12 cellular contexts compared by ENCODE assay signal in genomic region chr13:97539651-97540230, GRCh38.
DNase-seq lines count a peak whose midpoint lies in the region; ATAC-seq and FAIRE-seq lines count a peak whose summit lies in the region.
"Had no signal": no experiment of that assay in that cellular context is flagged by ENCODE, and none has a peak within 500 bp of the region (broad histone marks: within the 10 kb centered on the region; RNA-seq: fewer than 3 reads in every experiment).

No MANE protein-coding gene starts in this region.

- ATAC-seq in GM18858 (IDR thresholded peaks at IDR 0.05; ENCODE audit: unreplicated experiment) (peak; percentile 56), GM21447 (IDR thresholded peaks at IDR 0.05; ENCODE audit: unreplicated experiment) (peak; percentile 47), HG03378 (IDR thresholded peaks at IDR 0.05; ENCODE audit: unreplicated experiment) (peak; percentile 66), left colon (no peak)

- DNase-seq in epithelial cell of prostate (ENCODE audit: low read depth, low spot score) (peak; percentile 18), MG63 (no peak), left colon (no peak), NCI-H1930 (lab: John Stamatoyannopoulos, UW) (no peak), frontal cortex (ENCODE audit: low spot score in 2 of 2) (no peak)
- DNase-seq: MV-4-11; NK-92 treated with Interleukin-12 subunit alpha and Interleukin-12 subunit beta, amount 100 ng/mL, for 24 hours had no signal

- no peaks in the 10 kb centered on the region for H3K36me3 ChIP-seq in MG63

- H3K4me3 ChIP-seq in MG63 = no peak overlapping the region
- H3K4me3 ChIP-seq: hepatocyte had no signal

- intact Hi-C loops in left colon (cut with DNase I, micrococcal nuclease) = no loop called here

- H3K27me3 ChIP-seq in MG63 = no peaks in the 10 kb centered on the region
- H3K27me3 ChIP-seq: hepatocyte had no signal

- no peak for FAIRE-seq in frontal cortex (lab: Jason Lieb, UNC)
- FAIRE-seq: GM18507 had no signal

- H3K9me3 ChIP-seq in MG63 = no peaks in the 10 kb centered on the region

- no peak overlapping the region for H3K27ac ChIP-seq in epithelial cell of prostate
- H3K27ac ChIP-seq: hepatocyte had no signal
